9 cellular contexts compared by ENCODE assay signal in genomic region chr11:15216678-15217077, GRCh38.
DNase-seq lines count a peak whose midpoint lies in the region; ATAC-seq and TF ChIP-seq lines count a peak whose summit lies in the region.
"Had no signal": no experiment of that assay in that cellular context is flagged by ENCODE, and none has a peak within 500 bp of the region (broad histone marks: within the 10 kb centered on the region; RNA-seq: fewer than 3 reads in every experiment).

No MANE protein-coding gene starts in this region.

- H3K4me2 ChIP-seq in mammary epithelial cell (ENCODE audit: insufficient read depth, low read depth, low read length), result no peak overlapping the region

- no peak overlapping the region for H3K27ac ChIP-seq in mammary epithelial cell (ENCODE audit: insufficient read depth, low read depth, low read length)
- H3K27ac ChIP-seq in coronary artery, result no peak overlapping the region

- no peak overlapping the region for H3K9ac ChIP-seq in mammary epithelial cell (ENCODE audit: insufficient read depth, low read length)

- TF ChIP-seq CTCF in mammary epithelial cell (conservative IDR thresholded peaks at IDR 0.05 in 1 of 2, IDR thresholded peaks at IDR 0.05 in 1 of 2; ENCODE audit: extremely low read depth in 1 of 2, insufficient read depth in 1 of 2, low read depth in 1 of 2, low read length in 2 of 2), result peak; percentile 41 to 60
- no peak for TF ChIP-seq CTCF in coronary artery (IDR thresholded peaks at IDR 0.05)

- no peaks in the 10 kb centered on the region for H3K36me3 ChIP-seq in mammary epithelial cell (ENCODE audit: insufficient read depth, low read length)

- no peaks in the 10 kb centered on the region for H3K27me3 ChIP-seq in mammary epithelial cell (ENCODE audit: insufficient read depth, low read length)

- CTCF ChIA-PET in mammary epithelial cell (lab: Charles Lee; ENCODE audit: low non-redundant PET), result interaction anchor here (0.7 kb wide), 1 partner anchor 13 kb away, joined by 3 read pairs; no protein-coding TSS in a partner anchor

- H3K4me3 ChIP-seq in mammary epithelial cell (replicated peaks in 1 of 3; ENCODE audit: insufficient read depth in 1 of 3, low read depth in 2 of 3, low read length in 3 of 3) (no peak overlapping the region), coronary artery (no peak overlapping the region)

- peak; percentile 12 for DNase-seq in stimulated activated CD4-positive, alpha-beta T cell treated with anti-CD3 and anti-CD28 coated beads, Interleukin-15, amount 100 ng/mL, for 24 hours
- DNase-seq in stimulated activated CD4-positive, alpha-beta T cell treated with anti-CD3 and anti-CD28 coated beads, Interleukin-4, amount 100 ng/mL, for 1 hour, result no peak
- no peak for DNase-seq in mammary epithelial cell
- no peak for DNase-seq in putamen (ENCODE audit: low spot score)
- no peak for DNase-seq in coronary artery (ENCODE audit: low spot score)
- no peak for DNase-seq in effector CD4-positive, alpha-beta T cell
- DNase-seq in NCI-H1092 (lab: John Stamatoyannopoulos, UW), result no peak
- DNase-seq: amygdala had no signal

- no peaks in the 10 kb centered on the region for H4K20me1 ChIP-seq in mammary epithelial cell (ENCODE audit: insufficient read depth, low read length)

- no peaks in the 10 kb centered on the region for H3K9me3 ChIP-seq in mammary epithelial cell (replicated peaks; ENCODE audit: insufficient read depth, low read length)

- no TSS peak for BruUV-seq in mammary epithelial cell (replicated peaks; lab: Mats Ljungman, UMichigan)

- ATAC-seq in HG03469 (IDR thresholded peaks at IDR 0.05; ENCODE audit: unreplicated experiment), result peak; percentile 65

- H2AFZ ChIP-seq in mammary epithelial cell (ENCODE audit: low read depth, low read length), result no peak overlapping the region

- in situ Hi-C loops in mammary epithelial cell (cut with MboI; ENCODE audit: low sequenced_read_pairs in 2 of 2), result no loop called here

- dilution Hi-C loops in mammary epithelial cell (cut with HindIII; ENCODE audit: low sequenced_read_pairs), result no loop called here

- intact Hi-C loops in mammary epithelial cell (cut with micrococcal nuclease), result no loop called here

- no peaks in the 10 kb centered on the region for H3K79me2 ChIP-seq in mammary epithelial cell (ENCODE audit: insufficient read depth, low read length)

- no peaks in the 10 kb centered on the region for H3K4me1 ChIP-seq in mammary epithelial cell (ENCODE audit: insufficient read depth, low read length)
